ENCODE assay signal across 17 cellular contexts in genomic region chr16:61024180-61024900, GRCh38.
"Had no signal": no experiment of that assay in that cellular context is flagged by ENCODE, and none has a peak within 500 bp of the region (broad histone marks: within the 10 kb centered on the region; RNA-seq: fewer than 3 reads in every experiment).

No MANE protein-coding gene starts in this region.

- H3K9me3 Mint-ChIP-seq: nephron, type B pancreatic cell had no signal

- H3K27me3 Mint-ChIP-seq: naive B cell had no signal

- H3K4me1 Mint-ChIP-seq: naive B cell, nephron had no signal

- H3K36me3 ChIP-seq: esophagus squamous epithelium, left ventricle myocardium inferior, thyroid gland had no signal

- H3K27ac ChIP-seq: esophagus squamous epithelium, hepatocyte, left ventricle myocardium inferior, thyroid gland had no signal

- H3K4me1 ChIP-seq: esophagus squamous epithelium, left ventricle myocardium inferior, thyroid gland had no signal

- H3K27me3 ChIP-seq: esophagus squamous epithelium, hepatocyte, thyroid gland had no signal

- H3K4me3 Mint-ChIP-seq: naive B cell, nephron, type B pancreatic cell had no signal

- H3K36me3 Mint-ChIP-seq: naive B cell, type B pancreatic cell had no signal

- H3K4me3 ChIP-seq: esophagus squamous epithelium, hepatocyte, left ventricle myocardium inferior, lung, thyroid gland had no signal

- ATAC-seq: left cardiac atrium, right cardiac atrium had no signal

- DNase-seq: esophagus squamous epithelium; foreskin fibroblast; head of caudate nucleus; kidney; left cardiac atrium; left ventricle myocardium inferior; mesenchymal stem cell; naive B cell; right cardiac atrium; small intestine; stimulated activated CD4-positive, alpha-beta T cell treated with anti-CD3 and anti-CD28 coated beads, Interleukin-12 subunit alpha, Interleukin-12 subunit beta, amount 100 ng/mL, for 4 hours; stimulated activated naive CD4-positive, alpha-beta T cell; thyroid gland had no signal

- H3K79me2 ChIP-seq: hepatocyte had no signal

- H3K4me2 ChIP-seq: hepatocyte had no signal

- H3K27ac Mint-ChIP-seq: naive B cell, nephron, type B pancreatic cell had no signal
